In genomic region chr1:162687870-162688269, GRCh38 we compare ENCODE assay signal across 2 cellular contexts.
TF ChIP-seq lines count a peak whose summit lies in the region.

No MANE protein-coding gene starts in this region.

TF ChIP-seq in SK-N-SH, 30 proteins besides CTCF, POLR2A, EP300 and RAD21 (continued from another document):
- TF ChIP-seq USF1 (IDR thresholded peaks at IDR 0.05; ENCODE audit: borderline replicate concordance, low read depth), result no peak
- TF ChIP-seq SIN3A (IDR thresholded peaks at IDR 0.05; ENCODE audit: borderline replicate concordance, low read depth, low read length), result no peak
- TF ChIP-seq MEF2A (IDR thresholded peaks at IDR 0.05; ENCODE audit: borderline replicate concordance, low read depth), result no peak
- TF ChIP-seq EZH2phosphoT487 (IDR thresholded peaks at IDR 0.05; ENCODE audit: borderline replicate concordance, low read depth), result no peak
- no peak for TF ChIP-seq IRF3 (IDR thresholded peaks at IDR 0.05; ENCODE audit: low read depth, low read length)
- no peak for TF ChIP-seq TCF12 (IDR thresholded peaks at IDR 0.05)
- TF ChIP-seq NRF1 (IDR thresholded peaks at IDR 0.05; ENCODE audit: low read depth, low read length), result no peak
- no peak for TF ChIP-seq ELF1 (IDR thresholded peaks at IDR 0.05)
- no peak for TF ChIP-seq TAF1 (IDR thresholded peaks at IDR 0.05; ENCODE audit: borderline replicate concordance, low read depth, low read length)
- no peak for TF ChIP-seq MAX (IDR thresholded peaks at IDR 0.05; ENCODE audit: low read depth)
- TF ChIP-seq USF2 (IDR thresholded peaks at IDR 0.05; ENCODE audit: borderline replicate concordance, low read depth, low read length), result no peak
TF ChIP-seq in SK-N-SH: peak in this region for 0.

TF ChIP-seq in SK-N-SH treated with all-trans-retinoic acid at 6 μM for 48 hours, 23 proteins besides CTCF, POLR2A, EP300 and RAD21 (continued from another document):
- TF ChIP-seq PATZ1 (CRISPR knock-in tag; IDR thresholded peaks at IDR 0.05; ENCODE audit: borderline replicate concordance) (no peak), ZFP3 (CRISPR knock-in tag; IDR thresholded peaks at IDR 0.05) (no peak), ARNTL (CRISPR knock-in tag; IDR thresholded peaks at IDR 0.05; ENCODE audit: borderline replicate concordance, low read depth) (no peak), TOX (CRISPR knock-in tag; IDR thresholded peaks at IDR 0.05; ENCODE audit: borderline replicate concordance) (no peak), PPARA (CRISPR knock-in tag; IDR thresholded peaks at IDR 0.05; ENCODE audit: borderline replicate concordance) (no peak), CSDC2 (CRISPR knock-in tag; IDR thresholded peaks at IDR 0.05) (no peak), ISL1 (CRISPR knock-in tag; IDR thresholded peaks at IDR 0.05) (no peak), ZNF565 (CRISPR knock-in tag; conservative IDR thresholded peaks at IDR 0.05; ENCODE audit: low read depth) (no peak), ZNF8 (CRISPR knock-in tag; IDR thresholded peaks at IDR 0.05) (no peak)
